In genomic region chr9:130712564-130713285, GRCh38 we compare ENCODE assay signal across 7 cellular contexts.
DNase-seq lines count a peak whose midpoint lies in the region; ATAC-seq lines count a peak whose summit lies in the region.

No MANE protein-coding gene starts in this region.

- ATAC-seq in GM18508 (IDR thresholded peaks at IDR 0.05; ENCODE audit: insufficient read depth, unreplicated experiment) (peak; percentile 83), HG02981 (IDR thresholded peaks at IDR 0.05; ENCODE audit: unreplicated experiment) (peak; percentile 96)

- peak; percentile 97 for DNase-seq in NCI-H2029 (lab: John Stamatoyannopoulos, UW)
- peak; percentile 89 for DNase-seq in T-helper 9 cell
- DNase-seq in astrocyte of the hippocampus (ENCODE audit: low read depth, low spot score) = peak; percentile 99
- DNase-seq in hippocampal formation (lab: John Stamatoyannopoulos, UW) = peak; percentile 96 to 98
- DNase-seq in retina = peak; percentile 99

Comparison
In these comparisons a context has a peak if more than half of its experiments do, and no peak if none do; other contexts are left out.
1. Peak in every context shown above with its lines: DNase-seq and ATAC-seq.